In the genomic region with DNA sequence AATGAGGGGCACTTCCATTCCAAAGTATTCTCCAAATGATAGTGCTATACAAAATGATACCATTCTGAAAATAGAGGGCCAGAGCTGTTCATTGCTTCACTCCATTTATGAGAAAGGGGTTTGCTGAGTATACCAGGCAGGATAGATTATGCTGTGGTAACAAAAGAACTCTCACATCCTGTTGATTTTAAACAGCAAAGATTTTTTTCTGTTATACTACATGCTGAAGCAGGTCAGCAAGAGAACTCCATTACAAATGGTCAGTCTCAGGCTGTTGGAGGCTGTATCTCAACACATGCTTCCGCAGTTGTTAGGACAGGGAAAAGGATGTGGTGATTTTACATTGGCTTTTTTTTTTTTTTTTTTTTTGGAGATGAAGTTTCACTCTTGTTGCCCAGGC, we compare ENCODE assay signal across 15 cellular contexts. TPM values are rescaled to one million over a fixed set of nuclear protein-coding genes. Genes with fewer than 3 reads are reported as not detected.
A peak's percentile ranks its signal among the peaks of the same experiment; 100 is the strongest.
DNase-seq lines count a peak whose midpoint lies in the region; ATAC-seq and TF ChIP-seq lines count a peak whose summit lies in the region.
"Had no signal": no experiment of that assay in that cellular context is flagged by ENCODE, and none has a peak within 500 bp of the region (broad histone marks: within the 10 kb centered on the region; RNA-seq: fewer than 3 reads in every experiment).

No MANE protein-coding gene starts in this region.

- H3K4me3 ChIP-seq in GM12865 (ENCODE audit: low read depth, low read length) (no peak overlapping the region), MM.1S (ENCODE audit: low read length) (no peak overlapping the region)
- H3K4me3 ChIP-seq: skin epidermis, tibial nerve had no signal

- H3K9ac ChIP-seq in MM.1S (ENCODE audit: low read length) = no peak overlapping the region

- POLR2A ChIA-PET in naive thymus-derived CD8-positive, alpha-beta T cell (lab: Charles Lee) = interaction anchor here (0.7 to 0.8 kb wide), 2 partner anchors 19 to 123 kb away, joined by 3 to 4 read pairs; no protein-coding TSS in a partner anchor

- H3K36me3 ChIP-seq in MM.1S (replicated peaks; ENCODE audit: insufficient read depth, low read length) = no peaks in the 10 kb centered on the region

- no peaks in the 10 kb centered on the region for H3K36me3 Mint-ChIP-seq in naive thymus-derived CD8-positive, alpha-beta T cell

- H3K9me3 Mint-ChIP-seq in naive thymus-derived CD8-positive, alpha-beta T cell = no peaks in the 10 kb centered on the region
- H3K9me3 Mint-ChIP-seq: nephron progenitor cell had no signal

- H3F3A ChIP-seq in MM.1S (ENCODE audit: insufficient read depth, low read length) = peaks cover 17% of the 10 kb centered on the region

- no peak for TF ChIP-seq CTCF in GM12865 (IDR thresholded peaks at IDR 0.05; ENCODE audit: insufficient read depth, low read depth, low read length, missing control alignments)
- TF ChIP-seq CTCF in MM.1S (IDR thresholded peaks at IDR 0.05; ENCODE audit: low read length) = no peak

- H3K4me2 ChIP-seq in MM.1S (ENCODE audit: low read depth, low read length) = peak overlapping the region; percentile 38

- peaks cover 37% of the 10 kb centered on the region for H3K4me1 ChIP-seq in MM.1S (ENCODE audit: low read length)

- peaks cover 67% of the 10 kb centered on the region for H3K79me2 ChIP-seq in MM.1S (ENCODE audit: low read length)

- no peaks in the 10 kb centered on the region for H4K20me1 ChIP-seq in MM.1S (ENCODE audit: insufficient read depth, low read length)

- peaks cover 21 to 71% (median 55%) of the 10 kb centered on the region in 4 donors for H3K4me1 Mint-ChIP-seq in naive thymus-derived CD8-positive, alpha-beta T cell

- H3K4me3 Mint-ChIP-seq in naive thymus-derived CD8-positive, alpha-beta T cell = peak overlapping the region in 8 of 10 donors; percentile 5 to 38 (median 29)
- H3K4me3 Mint-ChIP-seq: nephron progenitor cell had no signal

- no peaks in the 10 kb centered on the region for H3K27me3 ChIP-seq in MM.1S (replicated peaks; ENCODE audit: insufficient read depth, low read length)
- H3K27me3 ChIP-seq: dorsolateral prefrontal cortex, tibial nerve had no signal

- ATAC-seq in naive thymus-derived CD8-positive, alpha-beta T cell = no peak
- no peak for ATAC-seq in GM19452 (IDR thresholded peaks at IDR 0.05; ENCODE audit: unreplicated experiment)

- no peaks in the 10 kb centered on the region for H3K9me3 ChIP-seq in MM.1S (replicated peaks; ENCODE audit: insufficient read depth, low read length)
- H3K9me3 ChIP-seq: tibial nerve had no signal

- peak overlapping the region; percentile 36; the same call in 1 of the 2 replicates for H3K27ac ChIP-seq in MM.1S (ENCODE audit: low read length)

- peak; percentile 46 for DNase-seq in GM12865 (ENCODE audit: low read depth)
- peak; percentile 63 for DNase-seq in MM.1S
- DNase-seq in amniotic epithelial cell (ENCODE audit: low read depth) = peak; percentile 18
- peak in 1 of 10 donors; percentile 21 for DNase-seq in naive thymus-derived CD8-positive, alpha-beta T cell
- DNase-seq in pons (ENCODE audit: low spot score) = no peak
- no peak for DNase-seq in stimulated activated CD4-positive, alpha-beta T cell treated with anti-CD3 and anti-CD28 coated beads, Interleukin-12 subunit alpha, Interleukin-12 subunit beta, amount 100 ng/mL, for 4 hours
- DNase-seq: activated CD4-positive, alpha-beta T cell treated with anti-CD3 and anti-CD28 coated beads for 1 hour; dorsolateral prefrontal cortex; NCI-H146; NCI-H82; nephron progenitor cell had no signal

- peak overlapping the region in 8 of 10 donors; percentile 8 to 84 (median 60) for H3K27ac Mint-ChIP-seq in naive thymus-derived CD8-positive, alpha-beta T cell

- H2AFZ ChIP-seq in MM.1S (ENCODE audit: low read length) = no peak overlapping the region

- H3K27me3 Mint-ChIP-seq in naive thymus-derived CD8-positive, alpha-beta T cell = no peaks in the 10 kb centered on the region

- no peaks in the 10 kb centered on the region for H3K9me2 ChIP-seq in MM.1S (replicated peaks; ENCODE audit: insufficient read depth, low read length)

RNA-seq across cellular contexts. Expression of a gene that starts 13.7 kb away (rescaled TPM):
- 10 to 100 TPM; 14.1 to 14.9 TPM for total RNA-seq in naive thymus-derived CD8-positive, alpha-beta T cell
- 1 to 10 TPM; 3.9 to 5.6 (median 4.7) TPM for polyA plus RNA-seq in naive thymus-derived CD8-positive, alpha-beta T cell

RNA-seq across cellular contexts. Expression of a gene that starts 16.1 kb away (rescaled TPM):
- 1 to 10 TPM; 7.8 to 9.4 TPM for total RNA-seq in naive thymus-derived CD8-positive, alpha-beta T cell
- 10 to 100 TPM; 18.2 to 26.9 (median 21.5) TPM for polyA plus RNA-seq in naive thymus-derived CD8-positive, alpha-beta T cell
- total RNA-seq: SK-MEL-5 had no signal

Comparison
In these comparisons a context has a peak if more than half of its experiments do, and no peak if none do; other contexts are left out.
1. DNase-seq: peak in GM12865 (single experiment), MM.1S (single experiment) and amniotic epithelial cell (single experiment); none in pons (single experiment) and stimulated activated CD4-positive, alpha-beta T cell treated with anti-CD3 and anti-CD28 coated beads, Interleukin-12 subunit alpha, Interleukin-12 subunit beta, amount 100 ng/mL, for 4 hours (single experiment).